ENCODE assay signal across 1 cellular context in the genomic region with DNA sequence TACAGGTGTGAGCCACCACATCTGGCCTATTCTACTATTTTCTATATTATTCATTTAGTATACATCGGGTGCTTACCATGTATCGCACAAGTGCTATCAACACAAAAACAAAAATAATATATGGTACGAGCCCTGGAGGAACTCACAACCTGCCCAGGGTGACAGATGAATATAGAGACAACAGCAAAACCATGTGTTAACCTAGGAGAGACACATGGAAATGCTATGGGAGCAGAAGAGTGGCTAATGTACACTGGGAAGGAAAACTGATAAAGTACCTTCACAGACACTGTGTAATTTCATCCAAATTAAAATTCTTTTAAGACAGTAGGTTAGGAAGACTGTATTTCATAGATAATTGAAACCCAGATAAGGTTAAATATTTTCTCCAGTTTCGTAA.
TF ChIP-seq lines count a peak whose summit lies in the region.

No MANE protein-coding gene starts in this region.

TF ChIP-seq in HepG2, 621 proteins besides CTCF, POLR2A, EP300 and RAD21:
- TF ChIP-seq PAXIP1 (CRISPR knock-in tag; conservative IDR thresholded peaks at IDR 0.05) (no peak), ELF1 (CRISPR knock-in tag; IDR thresholded peaks at IDR 0.05) (no peak), POLR2AphosphoS2 (IDR thresholded peaks at IDR 0.05; ENCODE audit: low read depth, low read length) (0 out of 2 replicates have a peak, but pooled peaks have one; percentile 20), ATF7-NPFF (CRISPR knock-in tag; IDR thresholded peaks at IDR 0.05; ENCODE audit: low read depth) (no peak), ZNF136 (CRISPR knock-in tag; IDR thresholded peaks at IDR 0.05; ENCODE audit: low read depth) (no peak), ZFP82 (CRISPR knock-in tag; IDR thresholded peaks at IDR 0.05; ENCODE audit: borderline replicate concordance) (no peak), ZNF224 (CRISPR knock-in tag; IDR thresholded peaks at IDR 0.05) (no peak), GZF1 (CRISPR knock-in tag; IDR thresholded peaks at IDR 0.05) (no peak), KDM4B (CRISPR knock-in tag; IDR thresholded peaks at IDR 0.05) (no peak), SAP130 (CRISPR knock-in tag; IDR thresholded peaks at IDR 0.05; ENCODE audit: low read depth) (no peak), ZNF510 (CRISPR knock-in tag; IDR thresholded peaks at IDR 0.05; ENCODE audit: low read depth) (no peak)
- TF ChIP-seq, protein P1, sequence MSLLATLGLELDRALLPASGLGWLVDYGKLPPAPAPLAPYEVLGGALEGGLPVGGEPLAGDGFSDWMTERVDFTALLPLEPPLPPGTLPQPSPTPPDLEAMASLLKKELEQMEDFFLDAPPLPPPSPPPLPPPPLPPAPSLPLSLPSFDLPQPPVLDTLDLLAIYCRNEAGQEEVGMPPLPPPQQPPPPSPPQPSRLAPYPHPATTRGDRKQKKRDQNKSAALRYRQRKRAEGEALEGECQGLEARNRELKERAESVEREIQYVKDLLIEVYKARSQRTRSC (CRISPR knock-in tag; IDR thresholded peaks at IDR 0.05; ENCODE audit: low read depth), result no peak
- TF ChIP-seq, protein P2, sequence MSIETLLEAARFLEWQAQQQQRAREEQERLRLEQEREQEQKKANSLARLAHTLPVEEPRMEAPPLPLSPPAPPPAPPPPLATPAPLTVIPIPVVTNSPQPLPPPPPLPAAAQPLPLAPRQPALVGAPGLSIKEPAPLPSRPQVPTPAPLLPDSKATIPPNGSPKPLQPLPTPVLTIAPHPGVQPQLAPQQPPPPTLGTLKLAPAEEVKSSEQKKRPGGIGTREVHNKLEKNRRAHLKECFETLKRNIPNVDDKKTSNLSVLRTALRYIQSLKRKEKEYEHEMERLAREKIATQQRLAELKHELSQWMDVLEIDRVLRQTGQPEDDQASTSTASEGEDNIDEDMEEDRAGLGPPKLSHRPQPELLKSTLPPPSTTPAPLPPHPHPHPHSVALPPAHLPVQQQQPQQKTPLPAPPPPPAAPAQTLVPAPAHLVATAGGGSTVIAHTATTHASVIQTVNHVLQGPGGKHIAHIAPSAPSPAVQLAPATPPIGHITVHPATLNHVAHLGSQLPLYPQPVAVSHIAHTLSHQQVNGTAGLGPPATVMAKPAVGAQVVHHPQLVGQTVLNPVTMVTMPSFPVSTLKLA (IDR thresholded peaks at IDR 0.05), result peak; percentile 92
TF ChIP-seq in HepG2: peak in this region for 2.
